ENCODE assay signal across 1 cellular context in the genomic region with DNA sequence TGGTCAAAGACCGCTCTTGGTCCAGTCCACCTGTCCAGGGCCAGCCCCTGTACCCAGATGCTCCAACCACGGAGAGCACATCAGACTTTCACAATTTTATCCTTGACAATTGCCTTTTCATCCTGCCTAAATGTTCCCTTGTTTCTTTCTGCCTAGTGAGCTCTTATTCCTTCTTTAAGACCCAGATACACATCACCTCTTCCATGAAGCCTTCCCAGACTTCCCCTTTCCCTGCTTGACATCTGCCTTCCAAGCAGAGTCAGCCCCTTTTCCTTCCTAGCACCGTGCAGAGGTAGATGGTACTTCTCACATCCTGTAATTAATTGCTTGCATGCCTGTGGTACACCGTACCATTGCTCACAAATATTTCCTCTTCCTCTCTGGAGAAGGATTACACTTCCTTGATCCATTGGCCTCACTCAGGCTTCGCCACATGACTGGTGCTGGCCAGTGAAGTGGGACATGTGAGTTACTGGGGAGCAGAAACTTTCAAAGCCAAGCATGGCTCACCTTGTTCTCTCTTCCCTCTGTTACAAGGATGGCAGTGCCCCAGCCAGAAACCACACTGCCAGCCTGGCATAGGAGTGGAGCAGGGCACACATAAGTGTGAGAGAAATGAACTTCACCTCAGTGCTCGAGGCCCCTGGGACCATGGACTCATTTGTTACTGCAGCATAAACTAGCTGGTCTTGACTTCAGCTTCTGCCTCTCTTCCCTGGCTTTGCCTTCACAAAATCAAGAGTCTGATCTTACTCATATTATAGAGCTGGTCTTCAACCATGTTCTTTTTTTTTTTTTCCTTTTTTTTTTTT.
TF ChIP-seq lines count a peak whose summit lies in the region.

No MANE protein-coding gene starts in this region.

TF ChIP-seq in WTC11, 78 proteins besides CTCF, POLR2A, EP300 and RAD21 (continued from another document):
- no peak for TF ChIP-seq ZNF532 (CRISPR knock-in tag; IDR thresholded peaks at IDR 0.05; ENCODE audit: borderline replicate concordance)
- no peak for TF ChIP-seq E2F5 (CRISPR knock-in tag; IDR thresholded peaks at IDR 0.05)
- TF ChIP-seq ESRRA (CRISPR knock-in tag; IDR thresholded peaks at IDR 0.05; ENCODE audit: borderline replicate concordance): no peak
- no peak for TF ChIP-seq JUN (CRISPR knock-in tag; IDR thresholded peaks at IDR 0.05)
